Comparison of ENCODE assay signal across 8 cellular contexts in genomic region chr1:153945131-153945794, GRCh38. TPM values are rescaled to one million over a fixed set of nuclear protein-coding genes. Genes with fewer than 3 reads are reported as not detected.
DNase-seq lines count a peak whose midpoint lies in the region; ATAC-seq and TF ChIP-seq lines count a peak whose summit lies in the region.

No MANE protein-coding gene starts in this region.

- ATAC-seq in GM18505 (IDR thresholded peaks at IDR 0.05; ENCODE audit: unreplicated experiment) (no peak), HG02763 (IDR thresholded peaks at IDR 0.05; ENCODE audit: unreplicated experiment) (no peak)

- peak; percentile 56 for TF ChIP-seq POLR2A in GM18505 (IDR thresholded peaks at IDR 0.05; ENCODE audit: borderline replicate concordance, extremely low read depth, insufficient read depth, insufficient read length)

- peak; percentile 44 for DNase-seq in M059J (ENCODE audit: low read depth)
- peak; percentile 73 to 78 for DNase-seq in activated CD4-positive, alpha-beta T cell treated with anti-CD3 and anti-CD28 coated beads, Interleukin-2, amount 50 U/mL, for 48 hours
- peak; percentile 71 for DNase-seq in effector CD8-positive, alpha-beta T cell (lab: John Stamatoyannopoulos, UW)
- DNase-seq in mucosa of gallbladder (ENCODE audit: low spot score), result peak; percentile 54
- peak; percentile 69 to 73 for DNase-seq in stimulated activated CD8-positive, alpha-beta memory T cell treated with anti-CD3 and anti-CD28 coated beads, Interleukin-7, amount 100 ng/mL, for 4 hours (ENCODE audit: low read depth in 2 of 2)
- no peak for DNase-seq in NCI-H2107 treated with DMSO at 0.1 percent for 48 hours (lab: John Stamatoyannopoulos, UW; ENCODE audit: unreplicated experiment)

RNA-seq across cellular contexts. Expression of gene DENND4B, which starts 1.3 kb away (rescaled TPM):
- 8.4 and 9.0 TPM in 2 replicates for total RNA-seq in M059J (2014; rRNA removed; shearing (Covaris generic))
- total RNA-seq in mucosa of gallbladder, result 65.2 TPM

RNA-seq across cellular contexts. Expression of gene CRTC2, which starts 13.1 kb away (rescaled TPM):
- total RNA-seq in M059J (2014; rRNA removed; shearing (Covaris generic)), result 11.4 and 13.7 TPM in 2 replicates
- 60.6 TPM for total RNA-seq in mucosa of gallbladder

RNA-seq across cellular contexts. Expression of gene SLC39A1, which starts 18.1 kb away (rescaled TPM):
- total RNA-seq in M059J (2014; rRNA removed; shearing (Covaris generic)), result 120 and 138 TPM in 2 replicates
- total RNA-seq in mucosa of gallbladder, result 119 TPM

RNA-seq across cellular contexts. Expression of gene CREB3L4, which starts 22.4 kb away (rescaled TPM):
- total RNA-seq in M059J (2014; rRNA removed; shearing (Covaris generic)), result 6.5 and 9.6 TPM in 2 replicates
- total RNA-seq in mucosa of gallbladder, result 18.5 TPM

RNA-seq across cellular contexts. Expression of gene GATAD2B, which starts 22.5 kb away (rescaled TPM):
- total RNA-seq in M059J (2014; rRNA removed; shearing (Covaris generic)), result 8.7 and 11.0 TPM in 2 replicates
- total RNA-seq in mucosa of gallbladder, result 42.5 TPM
